Comparison of ENCODE assay signal across 16 cellular contexts in genomic region chr11:64457416-64458010, GRCh38.
"Had no signal": no experiment of that assay in that cellular context is flagged by ENCODE, and none has a peak within 500 bp of the region (broad histone marks: within the 10 kb centered on the region; RNA-seq: fewer than 3 reads in every experiment).

No MANE protein-coding gene starts in this region.

- H3K4me3 ChIP-seq: mucosa of descending colon, right atrium auricular region, smooth muscle cell, testis, transverse colon had no signal

- H3K4me1 ChIP-seq: foreskin keratinocyte, right atrium auricular region, testis, transverse colon had no signal

- H3K27ac ChIP-seq: foreskin keratinocyte, right atrium auricular region, testis, transverse colon had no signal

- H3K9me3 Mint-ChIP-seq: dendritic cell treated with granulocyte-macrophage colony-stimulating factor and Interleukin-4, amounts not matched to agents 40 ng/mL and 50 ng/mL, for 4 days; immature natural killer cell; naive thymus-derived CD8-positive, alpha-beta T cell; stimulated activated effector memory CD8-positive, alpha-beta T cell treated with anti-CD3 and anti-CD28 coated beads, Interleukin-12 subunit alpha, Interleukin-12 subunit beta, amount 100 ng/mL, for 72 hours had no signal

- DNase-seq: erythroblast; foreskin keratinocyte; immature natural killer cell; left colon; mammary epithelial cell; mucosa of descending colon; naive thymus-derived CD8-positive, alpha-beta T cell; stimulated activated CD4-positive, alpha-beta T cell treated with anti-CD3 and anti-CD28 coated beads, Interleukin-4, amount 100 ng/mL, for 1 hour; stimulated activated CD8-positive, alpha-beta memory T cell treated with anti-CD3 and anti-CD28 coated beads, Interleukin-4, amount 100 ng/mL, for 48 hours; stimulated activated naive CD8-positive, alpha-beta T cell treated with anti-CD3 and anti-CD28 coated beads, Interleukin-15, Interleukin-2, amounts not matched to agents 100 U/mL and 50 U/mL, for 24 hours; testis; transverse colon had no signal

- H3K4me3 Mint-ChIP-seq: dendritic cell treated with granulocyte-macrophage colony-stimulating factor and Interleukin-4, amounts not matched to agents 40 ng/mL and 50 ng/mL, for 4 days; immature natural killer cell; naive thymus-derived CD8-positive, alpha-beta T cell; stimulated activated effector memory CD8-positive, alpha-beta T cell treated with anti-CD3 and anti-CD28 coated beads, Interleukin-12 subunit alpha, Interleukin-12 subunit beta, amount 100 ng/mL, for 72 hours had no signal

- H3K36me3 ChIP-seq: right atrium auricular region, transverse colon had no signal

- H3K27ac Mint-ChIP-seq: dendritic cell treated with granulocyte-macrophage colony-stimulating factor and Interleukin-4, amounts not matched to agents 40 ng/mL and 50 ng/mL, for 4 days; immature natural killer cell; naive thymus-derived CD8-positive, alpha-beta T cell; stimulated activated effector memory CD8-positive, alpha-beta T cell treated with anti-CD3 and anti-CD28 coated beads, Interleukin-12 subunit alpha, Interleukin-12 subunit beta, amount 100 ng/mL, for 72 hours had no signal

- H3K27me3 ChIP-seq: right atrium auricular region, testis, transverse colon had no signal

- ATAC-seq: foreskin keratinocyte; left colon; mucosa of descending colon; naive thymus-derived CD8-positive, alpha-beta T cell; stimulated activated effector memory CD8-positive, alpha-beta T cell treated with anti-CD3 and anti-CD28 coated beads, Interleukin-12 subunit alpha, Interleukin-12 subunit beta, amount 100 ng/mL, for 72 hours; stimulated activated naive CD8-positive, alpha-beta T cell treated with anti-CD3 and anti-CD28 coated beads, Interleukin-15, Interleukin-2, amounts not matched to agents 100 U/mL and 50 U/mL, for 24 hours had no signal

- H3K36me3 Mint-ChIP-seq: immature natural killer cell; stimulated activated effector memory CD8-positive, alpha-beta T cell treated with anti-CD3 and anti-CD28 coated beads, Interleukin-12 subunit alpha, Interleukin-12 subunit beta, amount 100 ng/mL, for 72 hours had no signal

- H3K27me3 Mint-ChIP-seq: dendritic cell treated with granulocyte-macrophage colony-stimulating factor and Interleukin-4, amounts not matched to agents 40 ng/mL and 50 ng/mL, for 4 days had no signal

- H3K4me1 Mint-ChIP-seq: immature natural killer cell; stimulated activated effector memory CD8-positive, alpha-beta T cell treated with anti-CD3 and anti-CD28 coated beads, Interleukin-12 subunit alpha, Interleukin-12 subunit beta, amount 100 ng/mL, for 72 hours had no signal

- H3K9me3 ChIP-seq: mucosa of descending colon, right atrium auricular region, testis, transverse colon had no signal
